ENCODE assay signal across 8 cellular contexts in genomic region chr6:43368517-43369160, GRCh38. TPM values are rescaled to one million over a fixed set of nuclear protein-coding genes. Genes with fewer than 3 reads are reported as not detected.
DNase-seq lines count a peak whose midpoint lies in the region; ATAC-seq lines count a peak whose summit lies in the region.

No MANE protein-coding gene starts in this region.

- DNase-seq in activated T-cell treated with anti-CD3 and anti-CD28 coated beads, Interleukin-2, amount 50 U/mL, for 1 hour, result peak; percentile 46
- DNase-seq in activated T-cell treated with anti-CD3 and anti-CD28 coated beads for 4 hours (no peak), SW480 (ENCODE audit: low spot score) (peak; percentile 19), dedifferentiated amniotic fluid mesenchymal stem cell (ENCODE audit: extremely low spot score) (peak; percentile 31), left lobe of liver (ENCODE audit: low spot score) (peak; percentile 58), GOT3 (lab: John Stamatoyannopoulos, UW) (no peak)

- ATAC-seq in HG03159 (IDR thresholded peaks at IDR 0.05; ENCODE audit: unreplicated experiment), result peak; percentile 14
- ATAC-seq in left lobe of liver, result peak; percentile 33
- peak; percentile 42 for ATAC-seq in stimulated activated memory B cell treated with anti-CD40 and anti-IgM and Interleukin-4, amounts not matched to agents 10 μg/mL and 1 μg/mL and 100 μg/mL, for 72 hours

- H3K27ac Mint-ChIP-seq in stimulated activated memory B cell treated with anti-CD40 and anti-IgM and Interleukin-4, amounts not matched to agents 10 μg/mL and 1 μg/mL and 100 μg/mL, for 72 hours, result peak overlapping the region; percentile 93

- no peaks in the 10 kb centered on the region for H3K9me3 Mint-ChIP-seq in stimulated activated memory B cell treated with anti-CD40 and anti-IgM and Interleukin-4, amounts not matched to agents 10 μg/mL and 1 μg/mL and 100 μg/mL, for 72 hours

- H3K4me3 Mint-ChIP-seq in stimulated activated memory B cell treated with anti-CD40 and anti-IgM and Interleukin-4, amounts not matched to agents 10 μg/mL and 1 μg/mL and 100 μg/mL, for 72 hours, result peak overlapping the region; percentile 83

- peaks cover 45% of the 10 kb centered on the region for H3K4me1 Mint-ChIP-seq in stimulated activated memory B cell treated with anti-CD40 and anti-IgM and Interleukin-4, amounts not matched to agents 10 μg/mL and 1 μg/mL and 100 μg/mL, for 72 hours

- H3K27me3 Mint-ChIP-seq in stimulated activated memory B cell treated with anti-CD40 and anti-IgM and Interleukin-4, amounts not matched to agents 10 μg/mL and 1 μg/mL and 100 μg/mL, for 72 hours, result no peaks in the 10 kb centered on the region

- H3K36me3 Mint-ChIP-seq in stimulated activated memory B cell treated with anti-CD40 and anti-IgM and Interleukin-4, amounts not matched to agents 10 μg/mL and 1 μg/mL and 100 μg/mL, for 72 hours, result peaks cover 19% of the 10 kb centered on the region

RNA-seq across cellular contexts. Expression of gene ZNF318, which starts 0.8 kb away (rescaled TPM):
- total RNA-seq in left lobe of liver, result 9.4 TPM

RNA-seq across cellular contexts. Expression of gene ABCC10, which starts 58.7 kb away (rescaled TPM):
- 11.9 TPM for total RNA-seq in left lobe of liver

Comparison
In these comparisons a context has a peak if more than half of its experiments do, and no peak if none do; other contexts are left out.
1. DNase-seq: peak in activated T-cell treated with anti-CD3 and anti-CD28 coated beads, Interleukin-2, amount 50 U/mL, for 1 hour (single experiment), SW480 (single experiment), dedifferentiated amniotic fluid mesenchymal stem cell (single experiment) and left lobe of liver (single experiment); none in activated T-cell treated with anti-CD3 and anti-CD28 coated beads for 4 hours (single experiment) and GOT3 (single experiment).
2. Peak in every context shown above with its lines, with median percentiles within 50 percentile points of each other: ATAC-seq.